Comparison of ENCODE assay signal across 8 cellular contexts in genomic region chr5:321726-322251, GRCh38. TPM values are rescaled to one million over a fixed set of nuclear protein-coding genes. Genes with fewer than 3 reads are reported as not detected.
DNase-seq lines count a peak whose midpoint lies in the region; ATAC-seq lines count a peak whose summit lies in the region.

No MANE protein-coding gene starts in this region.

- peaks cover 13% of the 10 kb centered on the region for H3K27me3 Mint-ChIP-seq in activated CD8-positive, alpha-beta memory T cell treated with anti-CD3 and anti-CD28 coated beads, Interleukin-2, amount 10 ng/mL, durations not matched to agents 7 days and 5 days

- peak overlapping the region; percentile 78 for H3K27ac Mint-ChIP-seq in activated CD8-positive, alpha-beta memory T cell treated with anti-CD3 and anti-CD28 coated beads, Interleukin-2, amount 10 ng/mL, durations not matched to agents 7 days and 5 days

- H3K9me3 ChIP-seq in duodenal mucosa (ENCODE audit: control insufficient read depth in 1 of 2, low read length in 2 of 2) = no peaks in the 10 kb centered on the region

- CTCF ChIA-PET in activated CD8-positive, alpha-beta memory T cell treated with anti-CD3 and anti-CD28 coated beads, Interleukin-2, amount 10 ng/mL, durations not matched to agents 7 days and 5 days (lab: Charles Lee) = interaction anchor here (1.0 to 2.1 kb wide), 10 partner anchors 11 to 125 kb away, joined by 3 to 12 read pairs (median 6); no protein-coding TSS in a partner anchor

- H3K27me3 ChIP-seq in duodenal mucosa (ENCODE audit: control insufficient read depth in 1 of 2, insufficient read depth in 2 of 2, low read length in 2 of 2) = peaks cover 30 to 37% of the 10 kb centered on the region in 2 donors

- H3K36me3 Mint-ChIP-seq in activated CD8-positive, alpha-beta memory T cell treated with anti-CD3 and anti-CD28 coated beads, Interleukin-2, amount 10 ng/mL, durations not matched to agents 7 days and 5 days = peaks cover 13% of the 10 kb centered on the region

- H3K4me3 ChIP-seq in duodenal mucosa (ENCODE audit: low read depth in 1 of 2, low read length in 2 of 2) = peak overlapping the region; percentile 58 to 61
- H3K4me3 ChIP-seq in skin epidermis = peak overlapping the region; percentile 33 to 52 (median 47)

- H3K9ac ChIP-seq in duodenal mucosa (ENCODE audit: low read depth in 1 of 2, low read length in 2 of 2) = peak overlapping the region in 1 of 2 donors; percentile 43

- no peaks in the 10 kb centered on the region for H3K9me3 Mint-ChIP-seq in activated CD8-positive, alpha-beta memory T cell treated with anti-CD3 and anti-CD28 coated beads, Interleukin-2, amount 10 ng/mL, durations not matched to agents 7 days and 5 days (ENCODE audit: low read depth)

- H3K27ac ChIP-seq in duodenal mucosa (ENCODE audit: low read depth, low read length) (no peak overlapping the region), skin epidermis (peak overlapping the region in 18 of 21 experiments; percentile 21 to 88 (median 62))

- peak overlapping the region; percentile 75 for H3K4me3 Mint-ChIP-seq in activated CD8-positive, alpha-beta memory T cell treated with anti-CD3 and anti-CD28 coated beads, Interleukin-2, amount 10 ng/mL, durations not matched to agents 7 days and 5 days

- ATAC-seq in activated CD8-positive, alpha-beta memory T cell treated with anti-CD3 and anti-CD28 coated beads, Interleukin-2, amount 10 ng/mL, durations not matched to agents 7 days and 5 days = peak; percentile 11
- peak; percentile 12 for ATAC-seq in HG03159 (IDR thresholded peaks at IDR 0.05; ENCODE audit: unreplicated experiment)
- ATAC-seq in GM18519 (IDR thresholded peaks at IDR 0.05; ENCODE audit: low FRiP score, unreplicated experiment) = no peak

- no peaks in the 10 kb centered on the region for H3K36me3 ChIP-seq in duodenal mucosa (ENCODE audit: control insufficient read depth in 1 of 2, insufficient read depth in 2 of 2, low read length in 2 of 2)

- H3K4me1 ChIP-seq in duodenal mucosa (ENCODE audit: control insufficient read depth in 1 of 2, insufficient read depth in 2 of 2, low read length in 2 of 2) = peaks cover 0 to 26% of the 10 kb centered on the region in 2 donors

- DNase-seq in activated CD8-positive, alpha-beta memory T cell treated with anti-CD3 and anti-CD28 coated beads, Interleukin-2, amount 10 ng/mL, durations not matched to agents 7 days and 5 days = peak; percentile 40
- no peak for DNase-seq in activated CD8-positive, alpha-beta memory T cell treated with anti-CD3 and anti-CD28 coated beads, Interleukin-2, amount 50 U/mL, for 48 hours
- DNase-seq in NOMO-1 (lab: John Stamatoyannopoulos, UW; ENCODE audit: unreplicated experiment in 2 of 2) (no peak), H4 (ENCODE audit: low spot score) (no peak)

- H3K4me1 Mint-ChIP-seq in activated CD8-positive, alpha-beta memory T cell treated with anti-CD3 and anti-CD28 coated beads, Interleukin-2, amount 10 ng/mL, durations not matched to agents 7 days and 5 days = peaks cover 28% of the 10 kb centered on the region

RNA-seq across cellular contexts. Expression of gene AHRR, which starts 0.3 kb away (rescaled TPM):
- 10 to 100 TPM; 56.8 to 64.0 TPM for total RNA-seq in activated CD8-positive, alpha-beta memory T cell treated with anti-CD3 and anti-CD28 coated beads, Interleukin-2, amount 10 ng/mL, durations not matched to agents 7 days and 5 days
- total RNA-seq in H4 (2014; rRNA removed; shearing (Covaris generic)) = 10.8 and 12.9 TPM in 2 replicates

RNA-seq across cellular contexts. Expression of gene PDCD6, which starts 50.3 kb away (rescaled TPM):
- total RNA-seq in activated CD8-positive, alpha-beta memory T cell treated with anti-CD3 and anti-CD28 coated beads, Interleukin-2, amount 10 ng/mL, durations not matched to agents 7 days and 5 days = 100 to 1,000 TPM in 1 of 2 experiments, 10 to 100 TPM in 1; 81.7 to 101 TPM
- 260 and 282 TPM in 2 replicates for total RNA-seq in H4 (2014; rRNA removed; shearing (Covaris generic))
